Comparison of ENCODE assay signal across 1 cellular context in the genomic region with DNA sequence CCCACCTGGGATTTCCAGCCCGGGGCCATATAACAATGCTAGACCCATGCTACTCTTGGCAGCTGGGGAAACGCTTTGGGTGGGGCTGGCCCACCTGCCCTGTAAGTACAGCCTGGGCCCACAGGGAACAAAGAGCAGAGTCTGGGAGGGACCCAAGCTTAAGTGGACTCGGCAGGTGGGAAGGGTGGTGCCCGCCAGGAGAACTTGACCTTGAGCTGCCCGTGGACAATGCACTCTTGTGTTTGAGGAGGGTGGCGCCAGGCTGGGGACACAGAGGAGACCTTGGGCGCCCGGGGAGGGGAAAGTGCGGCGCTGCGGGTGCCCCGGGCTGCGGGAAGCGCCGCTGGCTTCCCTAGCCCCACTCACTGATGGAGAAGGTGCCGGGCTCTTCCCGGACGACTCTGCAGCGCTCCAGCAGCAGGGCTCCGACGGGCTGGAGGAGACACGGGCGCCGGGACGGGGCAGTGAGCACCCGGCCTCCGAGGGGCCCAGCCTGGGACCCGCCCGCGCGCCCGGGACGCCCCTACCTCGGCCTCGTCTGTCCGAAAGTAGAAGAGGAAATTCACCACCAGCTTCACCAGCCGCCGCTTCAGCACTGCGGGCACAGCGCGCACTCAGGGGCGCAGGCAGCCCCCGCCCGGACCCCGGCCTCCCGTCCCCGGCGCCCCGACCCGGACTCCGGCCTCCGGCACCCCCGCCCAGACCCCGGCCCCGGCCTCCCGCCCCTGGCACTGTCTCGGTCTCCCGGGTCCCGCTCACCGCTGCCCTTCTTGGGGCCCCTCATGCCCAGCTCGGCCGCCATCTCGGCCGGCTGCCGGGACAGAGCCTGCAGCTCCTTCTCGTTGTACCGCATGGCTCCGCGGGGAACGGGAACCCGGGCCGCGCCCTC.
TF ChIP-seq lines count a peak whose summit lies in the region.

No MANE protein-coding gene starts in this region.

TF ChIP-seq in HepG2, 621 proteins besides CTCF, POLR2A, EP300 and RAD21 (continued from another document and continues in another):
- TF ChIP-seq MAZ (IDR thresholded peaks at IDR 0.05; ENCODE audit: borderline replicate concordance, low read depth, low read length) (no peak), MAZ (CRISPR knock-in tag; IDR thresholded peaks at IDR 0.05; ENCODE audit: low read depth) (no peak), DMTF1 (CRISPR knock-in tag; IDR thresholded peaks at IDR 0.05) (no peak), PHF20 (CRISPR knock-in tag; IDR thresholded peaks at IDR 0.05) (no peak), NR2C2 (CRISPR knock-in tag; IDR thresholded peaks at IDR 0.05; ENCODE audit: borderline replicate concordance) (no peak), ESRRA (CRISPR knock-in tag; IDR thresholded peaks at IDR 0.05; ENCODE audit: low read depth) (peak; percentile 88), ZNF513 (CRISPR knock-in tag; conservative IDR thresholded peaks at IDR 0.05) (no peak), EEA1 (CRISPR knock-in tag; IDR thresholded peaks at IDR 0.05; ENCODE audit: borderline replicate concordance) (no peak), ZNF749 (CRISPR knock-in tag; IDR thresholded peaks at IDR 0.05; ENCODE audit: borderline replicate concordance) (no peak), HNF4A (CRISPR knock-in tag; IDR thresholded peaks at IDR 0.05) (peak; percentile 81), HMG20B (CRISPR knock-in tag; conservative IDR thresholded peaks at IDR 0.05) (no peak), ZSCAN12 (CRISPR knock-in tag; IDR thresholded peaks at IDR 0.05) (no peak), NFIB (CRISPR knock-in tag; IDR thresholded peaks at IDR 0.05; ENCODE audit: borderline replicate concordance) (no peak), POGZ (CRISPR knock-in tag; IDR thresholded peaks at IDR 0.05) (no peak), ZNF720 (CRISPR knock-in tag; IDR thresholded peaks at IDR 0.05) (no peak), XBP1 (CRISPR knock-in tag; IDR thresholded peaks at IDR 0.05) (no peak), ZNF12 (CRISPR knock-in tag; IDR thresholded peaks at IDR 0.05) (no peak), ZKSCAN1 (IDR thresholded peaks at IDR 0.05; ENCODE audit: low read length) (no peak), SOX6 (IDR thresholded peaks at IDR 0.05) (no peak), SOX6 (CRISPR knock-in tag; IDR thresholded peaks at IDR 0.05) (peak; percentile 90), TCF12 (IDR thresholded peaks at IDR 0.05) (no peak), TCF12 (CRISPR knock-in tag; IDR thresholded peaks at IDR 0.05) (no peak), TEF (CRISPR knock-in tag; IDR thresholded peaks at IDR 0.05) (no peak), WIZ (CRISPR knock-in tag; IDR thresholded peaks at IDR 0.05) (no peak), ZBTB10 (CRISPR knock-in tag; IDR thresholded peaks at IDR 0.05; ENCODE audit: borderline replicate concordance) (no peak; the same call in 1 of the 2 replicates), NR2F6 (IDR thresholded peaks at IDR 0.05) (peak; percentile 18; the same call in 1 of the 2 replicates), NR2F6 (CRISPR knock-in tag; IDR thresholded peaks at IDR 0.05) (peak; percentile 47), ZMYM3 (CRISPR knock-in tag; IDR thresholded peaks at IDR 0.05) (peak; percentile 34; the same call in 1 of the 2 replicates), ZNF101 (CRISPR knock-in tag; IDR thresholded peaks at IDR 0.05; ENCODE audit: borderline replicate concordance, low read depth) (no peak), ZNF737 (CRISPR knock-in tag; IDR thresholded peaks at IDR 0.05; ENCODE audit: borderline replicate concordance) (no peak), THAP8 (CRISPR knock-in tag; IDR thresholded peaks at IDR 0.05; ENCODE audit: borderline replicate concordance) (no peak), ZBTB42 (CRISPR knock-in tag; IDR thresholded peaks at IDR 0.05) (no peak), ZBTB21 (CRISPR knock-in tag; IDR thresholded peaks at IDR 0.05) (no peak), SP1 (IDR thresholded peaks at IDR 0.05) (no peak), SP1 (CRISPR knock-in tag; IDR thresholded peaks at IDR 0.05) (0 out of 2 replicates have a peak, but pooled peaks have one; percentile 21), ZNF619 (CRISPR knock-in tag; IDR thresholded peaks at IDR 0.05) (no peak), SNRNP70 (IDR thresholded peaks at IDR 0.05; ENCODE audit: low read depth, low read length) (no peak), ZNF160 (CRISPR knock-in tag; IDR thresholded peaks at IDR 0.05) (no peak), REXO4 (CRISPR knock-in tag; IDR thresholded peaks at IDR 0.05; ENCODE audit: borderline replicate concordance) (no peak), ZNF672 (CRISPR knock-in tag; IDR thresholded peaks at IDR 0.05) (0 out of 2 replicates have a peak, but pooled peaks have one; percentile 60), HOMEZ (CRISPR knock-in tag; IDR thresholded peaks at IDR 0.05; ENCODE audit: low read depth) (no peak), HOXA5 (CRISPR knock-in tag; IDR thresholded peaks at IDR 0.05) (no peak), JUN (CRISPR knock-in tag; IDR thresholded peaks at IDR 0.05) (no peak), NFE2 (CRISPR knock-in tag; IDR thresholded peaks at IDR 0.05) (no peak), PPARG (CRISPR knock-in tag; conservative IDR thresholded peaks at IDR 0.05) (no peak)
- TF ChIP-seq, protein P1, sequence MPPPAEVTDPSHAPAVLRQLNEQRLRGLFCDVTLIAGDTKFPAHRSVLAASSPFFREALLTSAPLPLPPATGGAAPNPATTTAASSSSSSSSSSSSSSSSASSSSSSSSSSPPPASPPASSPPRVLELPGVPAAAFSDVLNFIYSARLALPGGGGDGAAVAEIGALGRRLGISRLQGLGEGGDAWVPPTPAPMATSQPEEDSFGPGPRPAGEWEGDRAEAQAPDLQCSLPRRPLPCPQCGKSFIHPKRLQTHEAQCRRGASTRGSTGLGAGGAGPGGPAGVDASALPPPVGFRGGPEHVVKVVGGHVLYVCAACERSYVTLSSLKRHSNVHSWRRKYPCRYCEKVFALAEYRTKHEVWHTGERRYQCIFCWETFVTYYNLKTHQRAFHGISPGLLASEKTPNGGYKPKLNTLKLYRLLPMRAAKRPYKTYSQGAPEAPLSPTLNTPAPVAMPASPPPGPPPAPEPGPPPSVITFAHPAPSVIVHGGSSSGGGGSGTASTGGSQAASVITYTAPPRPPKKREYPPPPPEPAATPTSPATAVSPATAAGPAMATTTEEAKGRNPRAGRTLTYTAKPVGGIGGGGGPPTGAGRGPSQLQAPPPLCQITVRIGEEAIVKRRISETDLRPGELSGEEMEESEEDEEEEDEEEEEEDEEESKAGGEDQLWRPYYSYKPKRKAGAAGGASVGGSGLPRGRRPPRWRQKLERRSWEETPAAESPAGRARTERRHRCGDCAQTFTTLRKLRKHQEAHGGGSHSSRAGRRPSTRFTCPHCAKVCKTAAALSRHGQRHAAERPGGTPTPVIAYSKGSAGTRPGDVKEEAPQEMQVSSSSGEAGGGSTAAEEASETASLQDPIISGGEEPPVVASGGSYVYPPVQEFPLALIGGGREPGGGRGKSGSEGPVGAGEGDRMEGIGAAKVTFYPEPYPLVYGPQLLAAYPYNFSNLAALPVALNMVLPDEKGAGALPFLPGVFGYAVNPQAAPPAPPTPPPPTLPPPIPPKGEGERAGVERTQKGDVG (CRISPR knock-in tag; IDR thresholded peaks at IDR 0.05; ENCODE audit: borderline replicate concordance): no peak
- TF ChIP-seq, protein P2, sequence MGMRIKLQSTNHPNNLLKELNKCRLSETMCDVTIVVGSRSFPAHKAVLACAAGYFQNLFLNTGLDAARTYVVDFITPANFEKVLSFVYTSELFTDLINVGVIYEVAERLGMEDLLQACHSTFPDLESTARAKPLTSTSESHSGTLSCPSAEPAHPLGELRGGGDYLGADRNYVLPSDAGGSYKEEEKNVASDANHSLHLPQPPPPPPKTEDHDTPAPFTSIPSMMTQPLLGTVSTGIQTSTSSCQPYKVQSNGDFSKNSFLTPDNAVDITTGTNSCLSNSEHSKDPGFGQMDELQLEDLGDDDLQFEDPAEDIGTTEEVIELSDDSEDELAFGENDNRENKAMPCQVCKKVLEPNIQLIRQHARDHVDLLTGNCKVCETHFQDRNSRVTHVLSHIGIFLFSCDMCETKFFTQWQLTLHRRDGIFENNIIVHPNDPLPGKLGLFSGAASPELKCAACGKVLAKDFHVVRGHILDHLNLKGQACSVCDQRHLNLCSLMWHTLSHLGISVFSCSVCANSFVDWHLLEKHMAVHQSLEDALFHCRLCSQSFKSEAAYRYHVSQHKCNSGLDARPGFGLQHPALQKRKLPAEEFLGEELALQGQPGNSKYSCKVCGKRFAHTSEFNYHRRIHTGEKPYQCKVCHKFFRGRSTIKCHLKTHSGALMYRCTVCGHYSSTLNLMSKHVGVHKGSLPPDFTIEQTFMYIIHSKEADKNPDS (CRISPR knock-in tag; IDR thresholded peaks at IDR 0.05): no peak; the same call in 1 of the 2 replicates
